In genomic region chr5:174082286-174082685, GRCh38 we compare ENCODE assay signal across 31 cellular contexts. TPM values are rescaled to one million over a fixed set of nuclear protein-coding genes. Genes with fewer than 3 reads are reported as not detected.
DNase-seq lines count a peak whose midpoint lies in the region; ATAC-seq and TF ChIP-seq lines count a peak whose summit lies in the region.
"Had no signal": no experiment of that assay in that cellular context is flagged by ENCODE, and none has a peak within 500 bp of the region (broad histone marks: within the 10 kb centered on the region; RNA-seq: fewer than 3 reads in every experiment).

No MANE protein-coding gene starts in this region.

- DNase-seq in MCF 10A (ENCODE audit: unreplicated experiment) (peak; percentile 93), breast epithelium (ENCODE audit: low spot score in 2 of 2) (no peak), NCI-H345 (lab: John Stamatoyannopoulos, UW) (peak; percentile 83), SHP77 (lab: John Stamatoyannopoulos, UW) (peak; percentile 62 to 74), posterior cingulate gyrus (no peak)
- DNase-seq: activated CD8-positive, alpha-beta memory T cell treated with anti-CD3 and anti-CD28 coated beads, Interleukin-2, amount 50 U/mL, for 48 hours; activated naive CD8-positive, alpha-beta T cell treated with anti-CD3 and anti-CD28 coated beads for 36 hours; Caco-2; effector memory CD4-positive, alpha-beta T cell; esophagus squamous epithelium; gastrocnemius medialis; H9; hypothalamus; KG1; left ventricle myocardium superior; MV-4-11; NCI-H1694 treated with DMSO at 0.1 percent for 48 hours; NCI-H526 treated with DMSO at 0.1 percent for 48 hours; PC-9; right lobe of liver; stomach; T-helper 2 cell; transverse colon had no signal

- no peak for TF ChIP-seq CTCF in MCF 10A (IDR thresholded peaks at IDR 0.05; ENCODE audit: unreplicated experiment)
- no peak for TF ChIP-seq CTCF in breast epithelium (IDR thresholded peaks at IDR 0.05)

- H3K36me3 Mint-ChIP-seq in MCF 10A (ENCODE audit: insufficient read depth, unreplicated experiment), result peaks cover 4% of the 10 kb centered on the region
- H3K36me3 Mint-ChIP-seq: activated naive CD8-positive, alpha-beta T cell treated with anti-CD3 and anti-CD28 coated beads for 36 hours had no signal

- no peaks in the 10 kb centered on the region for H3K9me3 Mint-ChIP-seq in MCF 10A (ENCODE audit: unreplicated experiment)
- H3K9me3 Mint-ChIP-seq: activated naive CD8-positive, alpha-beta T cell treated with anti-CD3 and anti-CD28 coated beads for 36 hours; H9; nephron had no signal

- H3K4me1 Mint-ChIP-seq in MCF 10A (ENCODE audit: insufficient read depth, unreplicated experiment), result peaks cover 25% of the 10 kb centered on the region
- H3K4me1 Mint-ChIP-seq: activated naive CD8-positive, alpha-beta T cell treated with anti-CD3 and anti-CD28 coated beads for 36 hours; B cell; nephron had no signal

- no peaks in the 10 kb centered on the region for H3K27me3 Mint-ChIP-seq in MCF 10A (ENCODE audit: insufficient read depth, unreplicated experiment)

- intact Hi-C loops in MCF 10A (cut with micrococcal nuclease), result loop anchor here (2.0 kb wide), 1 partner anchor 77 kb away; no protein-coding TSS in a partner anchor
- intact Hi-C loops in breast epithelium (cut with DNase I; ENCODE audit: low total_unique reads), result no loop called here
- intact Hi-C loops in posterior cingulate gyrus (cut with DNase I), result no loop called here

- ATAC-seq in GM18868 (IDR thresholded peaks at IDR 0.05; ENCODE audit: unreplicated experiment), result no peak
- no peak for ATAC-seq in HG03135 (IDR thresholded peaks at IDR 0.05; ENCODE audit: unreplicated experiment)
- no peak for ATAC-seq in HG02678 (IDR thresholded peaks at IDR 0.05; ENCODE audit: unreplicated experiment)
- ATAC-seq: gastrocnemius medialis, left ventricle myocardium superior, right lobe of liver had no signal

- no TSS peak for BruUV-seq in MCF 10A (replicated peaks; lab: Mats Ljungman, UMichigan)

- CTCF ChIA-PET in MCF 10A (lab: Yijun Ruan, JAX), result interaction anchor here (0.9 to 1.4 kb wide), 3 partner anchors 11 to 230 kb away, joined by 3 to 5 read pairs (median 4); partner anchors contain the start of gene NSG2

- no peak for TF ChIP-seq POLR2A in breast epithelium (IDR thresholded peaks at IDR 0.05)

- H3K27ac Mint-ChIP-seq in MCF 10A (ENCODE audit: low read depth, unreplicated experiment), result no peak overlapping the region
- H3K27ac Mint-ChIP-seq: activated naive CD8-positive, alpha-beta T cell treated with anti-CD3 and anti-CD28 coated beads for 36 hours; B cell; H9; nephron had no signal

- no peaks in the 10 kb centered on the region for H3K4me1 ChIP-seq in breast epithelium
- H3K4me1 ChIP-seq: Caco-2, esophagus squamous epithelium, gastrocnemius medialis, parathyroid adenoma, right lobe of liver, stomach, transverse colon had no signal

- H3K36me3 ChIP-seq in breast epithelium, result no peaks in the 10 kb centered on the region
- H3K36me3 ChIP-seq: esophagus squamous epithelium, gastrocnemius medialis, right lobe of liver, stomach, transverse colon had no signal

- no peak overlapping the region for H3K4me3 ChIP-seq in breast epithelium
- H3K4me3 ChIP-seq: esophagus squamous epithelium, gastrocnemius medialis, PC-9, right lobe of liver, SK-N-MC, stomach, transverse colon had no signal

- no peaks in the 10 kb centered on the region for H3K27me3 ChIP-seq in breast epithelium
- H3K27me3 ChIP-seq: gastrocnemius medialis, right lobe of liver, transverse colon had no signal

- H3K4me3 Mint-ChIP-seq in MCF 10A (ENCODE audit: unreplicated experiment), result no peak overlapping the region
- H3K4me3 Mint-ChIP-seq: activated naive CD8-positive, alpha-beta T cell treated with anti-CD3 and anti-CD28 coated beads for 36 hours; B cell; H9; nephron had no signal

- no peak overlapping the region for H3K27ac ChIP-seq in breast epithelium
- H3K27ac ChIP-seq: esophagus squamous epithelium, gastrocnemius medialis, parathyroid adenoma, PC-9, right lobe of liver, SK-N-MC, stomach, transverse colon had no signal

- no peaks in the 10 kb centered on the region for H3K9me3 ChIP-seq in breast epithelium
- H3K9me3 ChIP-seq: Caco-2, esophagus squamous epithelium, gastrocnemius medialis, right lobe of liver, stomach, transverse colon had no signal

- POLR2A ChIA-PET in MCF 10A (lab: Yijun Ruan, JAX), result interaction anchor here (0.8 to 1.3 kb wide), 3 partner anchors 10 to 235 kb away, joined by 3 to 5 read pairs (median 3); no protein-coding TSS in a partner anchor

RNA-seq across cellular contexts. Expression of gene NSG2, which starts 36.8 kb away (rescaled TPM):
- not detected in 2 replicates for total RNA-seq in MCF 10A (2022)
- not detected for total RNA-seq in breast epithelium
- total RNA-seq: activated naive CD8-positive, alpha-beta T cell treated with anti-CD3 and anti-CD28 coated beads for 36 hours; B cell; Caco-2; esophagus squamous epithelium; gastrocnemius medialis; H9; HT-29; PC-9 had no signal

Comparison
In these comparisons a context has a peak if more than half of its experiments do, and no peak if none do; other contexts are left out.
1. DNase-seq: peak in MCF 10A (single experiment), NCI-H345 (single experiment) and SHP77 (2 of 2); none in breast epithelium (0 of 2) and posterior cingulate gyrus (0 of 10).